ENCODE assay signal across 12 cellular contexts in the genomic region with DNA sequence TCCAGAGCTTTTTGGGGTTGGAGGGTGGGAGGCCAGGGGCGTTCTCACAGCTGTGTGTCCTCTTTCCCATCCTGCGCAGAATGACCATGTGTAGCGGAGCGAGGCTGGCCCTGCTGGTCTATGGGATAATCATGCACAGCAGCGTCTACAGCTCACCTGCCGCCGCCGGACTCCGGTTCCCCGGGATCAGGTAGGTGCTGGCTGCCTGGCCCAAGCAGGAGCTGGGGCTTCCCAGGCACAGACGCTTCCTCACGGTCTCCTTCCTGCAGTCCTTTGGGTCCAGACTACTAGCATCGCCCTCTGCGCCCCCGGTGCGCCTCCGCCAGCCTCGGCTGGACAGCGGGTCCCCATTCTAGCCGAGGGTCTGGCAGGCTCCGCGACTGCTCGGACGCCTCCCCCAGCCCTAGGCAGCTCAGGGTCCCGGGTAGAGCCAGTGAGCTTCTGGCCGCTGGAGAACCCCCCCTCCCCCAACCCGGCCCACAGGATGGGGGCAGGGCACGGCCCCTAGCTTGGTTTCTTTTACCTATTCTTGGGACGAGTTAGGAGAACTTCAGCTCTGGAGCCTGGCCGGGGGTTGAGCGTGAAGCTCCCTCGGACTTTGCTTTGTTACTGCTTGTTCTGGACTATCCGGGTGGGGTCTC. TPM values are rescaled to one million over a fixed set of nuclear protein-coding genes. Genes with fewer than 3 reads are reported as not detected.
DNase-seq lines count a peak whose midpoint lies in the region; ATAC-seq and TF ChIP-seq lines count a peak whose summit lies in the region.
"Had no signal": no experiment of that assay in that cellular context is flagged by ENCODE, and none has a peak within 500 bp of the region (broad histone marks: within the 10 kb centered on the region; RNA-seq: fewer than 3 reads in every experiment).

No MANE protein-coding gene starts in this region.

- DNase-seq in NCI-H82 (lab: John Stamatoyannopoulos, UW) = peak; percentile 30
- no peak for DNase-seq in NCI-H82 treated with DMSO at 0.1 percent for 48 hours (lab: John Stamatoyannopoulos, UW; ENCODE audit: unreplicated experiment)
- peak; percentile 42 for DNase-seq in GM23338 (ENCODE audit: low spot score)
- no peak for DNase-seq in dorsolateral prefrontal cortex
- peak; percentile 44 for DNase-seq in nephron progenitor cell
- DNase-seq in NK-92 (lab: John Stamatoyannopoulos, UW; ENCODE audit: unreplicated experiment) = no peak
- DNase-seq in DMS153 treated with DMSO at 0.1 percent for 48 hours (lab: John Stamatoyannopoulos, UW; ENCODE audit: unreplicated experiment) = no peak
- DNase-seq: activated CD4-positive, alpha-beta T cell treated with anti-CD3 and anti-CD28 coated beads for 1 hour; HFFc6; NCI-H1105; stimulated activated CD4-positive, alpha-beta T cell treated with anti-CD3 and anti-CD28 coated beads, Interleukin-2, amount 100 ng/mL, for 24 hours had no signal

- H2AFZ ChIP-seq in GM23338 = peak overlapping the region; percentile 96

- peaks cover 23% of the 10 kb centered on the region for H3K4me1 Mint-ChIP-seq in GM23338
- H3K4me1 Mint-ChIP-seq in nephron progenitor cell = peaks cover 34% of the 10 kb centered on the region

- peaks cover 90% of the 10 kb centered on the region for H3K27me3 Mint-ChIP-seq in GM23338 (ENCODE audit: insufficient read depth, low read depth, poor library complexity)
- H3K27me3 Mint-ChIP-seq in nephron progenitor cell (ENCODE audit: low read depth, poor library complexity) = peaks cover 99% of the 10 kb centered on the region

- H3K4me2 ChIP-seq in GM23338 = peak overlapping the region; percentile 97

- H3F3A ChIP-seq in GM23338 (replicated peaks; ENCODE audit: low read depth) = 0 out of 2 replicates have a peak, but pooled peaks cover 12% of the 10 kb centered on the region

- ATAC-seq in GM23338 (peak; percentile 8), GM19328 (IDR thresholded peaks at IDR 0.05; ENCODE audit: unreplicated experiment) (no peak)

- peaks cover 23% of the 10 kb centered on the region for H3K4me1 ChIP-seq in GM23338 (ENCODE audit: insufficient read depth)

- TF ChIP-seq CTCF in GM23338 (conservative IDR thresholded peaks at IDR 0.05; ENCODE audit: low read depth in 2 of 2) (no peak), dorsolateral prefrontal cortex (IDR thresholded peaks at IDR 0.05 in 54 of 56, conservative IDR thresholded peaks at IDR 0.05 in 2 of 56; ENCODE audit: low read depth in 1 of 56, partially characterized antibody in 56 of 56) (no peak), nephron progenitor cell (IDR thresholded peaks at IDR 0.05) (no peak)

- no peak overlapping the region for H3K27ac ChIP-seq in GM23338 (ENCODE audit: low read depth)
- H3K27ac ChIP-seq in dorsolateral prefrontal cortex = peak overlapping the region in 17 of 59 donors; percentile 6 to 64 (median 29)

- no peaks in the 10 kb centered on the region for H3K9me2 ChIP-seq in GM23338 (ENCODE audit: insufficient read depth)

- H4K20me1 ChIP-seq in GM23338 (replicated peaks; ENCODE audit: insufficient read depth) = peaks cover 13% of the 10 kb centered on the region

- peak overlapping the region; percentile 68 for H3K4me3 Mint-ChIP-seq in GM23338
- H3K4me3 Mint-ChIP-seq in nephron progenitor cell = peak overlapping the region; percentile 68

- peaks cover 3% of the 10 kb centered on the region; the same call in 2 of the 3 replicates for H3K9me3 Mint-ChIP-seq in GM23338
- peaks cover 7% of the 10 kb centered on the region for H3K9me3 Mint-ChIP-seq in nephron progenitor cell
- H3K9me3 Mint-ChIP-seq: HFFc6 had no signal

- intact Hi-C loops in dorsolateral prefrontal cortex (cut with DNase I) = no loop called here

- no peaks in the 10 kb centered on the region for H3K79me2 ChIP-seq in GM23338 (replicated peaks; ENCODE audit: insufficient read depth)

- peaks cover 99% of the 10 kb centered on the region for H3K27me3 ChIP-seq in GM23338 (ENCODE audit: insufficient read depth)
- H3K27me3 ChIP-seq in dorsolateral prefrontal cortex = peaks cover 17 to 100% (median 80%) of the 10 kb centered on the region in 45 donors

- no peaks in the 10 kb centered on the region for H3K36me3 ChIP-seq in GM23338 (ENCODE audit: insufficient read depth)

- H3K4me3 ChIP-seq in GM23338 (peak overlapping the region; percentile 76), dorsolateral prefrontal cortex (peak overlapping the region in 50 of 59 donors; percentile 3 to 73 (median 56))

- no peak overlapping the region for H3K27ac Mint-ChIP-seq in GM23338
- H3K27ac Mint-ChIP-seq in nephron progenitor cell = no peak overlapping the region
- H3K27ac Mint-ChIP-seq: HFFc6 had no signal

- H3K36me3 Mint-ChIP-seq in GM23338 (ENCODE audit: low read depth) (no peaks in the 10 kb centered on the region; the same call in 2 of the 3 replicates), nephron progenitor cell (ENCODE audit: low read depth) (no peaks in the 10 kb centered on the region)

TF ChIP-seq in GM23338, 12 proteins besides CTCF, POLR2A, EP300 and RAD21 (continues in another document):
- TF ChIP-seq STAT1 (IDR thresholded peaks at IDR 0.05; ENCODE audit: unreplicated experiment) = no peak
- no peak for TF ChIP-seq POLR2AphosphoS5 (IDR thresholded peaks at IDR 0.05; ENCODE audit: low read depth)
- TF ChIP-seq CREB1 (CRISPR knock-in tag; IDR thresholded peaks at IDR 0.05; ENCODE audit: low read depth) = no peak
- no peak for TF ChIP-seq EZH2phosphoT487 (IDR thresholded peaks at IDR 0.05; ENCODE audit: unreplicated experiment)
- TF ChIP-seq, protein P1, sequence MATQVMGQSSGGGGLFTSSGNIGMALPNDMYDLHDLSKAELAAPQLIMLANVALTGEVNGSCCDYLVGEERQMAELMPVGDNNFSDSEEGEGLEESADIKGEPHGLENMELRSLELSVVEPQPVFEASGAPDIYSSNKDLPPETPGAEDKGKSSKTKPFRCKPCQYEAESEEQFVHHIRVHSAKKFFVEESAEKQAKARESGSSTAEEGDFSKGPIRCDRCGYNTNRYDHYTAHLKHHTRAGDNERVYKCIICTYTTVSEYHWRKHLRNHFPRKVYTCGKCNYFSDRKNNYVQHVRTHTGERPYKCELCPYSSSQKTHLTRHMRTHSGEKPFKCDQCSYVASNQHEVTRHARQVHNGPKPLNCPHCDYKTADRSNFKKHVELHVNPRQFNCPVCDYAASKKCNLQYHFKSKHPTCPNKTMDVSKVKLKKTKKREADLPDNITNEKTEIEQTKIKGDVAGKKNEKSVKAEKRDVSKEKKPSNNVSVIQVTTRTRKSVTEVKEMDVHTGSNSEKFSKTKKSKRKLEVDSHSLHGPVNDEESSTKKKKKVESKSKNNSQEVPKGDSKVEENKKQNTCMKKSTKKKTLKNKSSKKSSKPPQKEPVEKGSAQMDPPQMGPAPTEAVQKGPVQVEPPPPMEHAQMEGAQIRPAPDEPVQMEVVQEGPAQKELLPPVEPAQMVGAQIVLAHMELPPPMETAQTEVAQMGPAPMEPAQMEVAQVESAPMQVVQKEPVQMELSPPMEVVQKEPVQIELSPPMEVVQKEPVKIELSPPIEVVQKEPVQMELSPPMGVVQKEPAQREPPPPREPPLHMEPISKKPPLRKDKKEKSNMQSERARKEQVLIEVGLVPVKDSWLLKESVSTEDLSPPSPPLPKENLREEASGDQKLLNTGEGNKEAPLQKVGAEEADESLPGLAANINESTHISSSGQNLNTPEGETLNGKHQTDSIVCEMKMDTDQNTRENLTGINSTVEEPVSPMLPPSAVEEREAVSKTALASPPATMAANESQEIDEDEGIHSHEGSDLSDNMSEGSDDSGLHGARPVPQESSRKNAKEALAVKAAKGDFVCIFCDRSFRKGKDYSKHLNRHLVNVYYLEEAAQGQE (IDR thresholded peaks at IDR 0.05; ENCODE audit: unreplicated experiment) = no peak
- TF ChIP-seq NANOG (IDR thresholded peaks at IDR 0.05; ENCODE audit: borderline replicate concordance) = no peak
- TF ChIP-seq ZNF114 (CRISPR knock-in tag; IDR thresholded peaks at IDR 0.05) = no peak
- no peak for TF ChIP-seq ZNF331 (CRISPR knock-in tag; IDR thresholded peaks at IDR 0.05; ENCODE audit: low read depth)

RNA-seq across cellular contexts. Expression of a gene that starts 0.8 kb away (rescaled TPM):
- total RNA-seq in GM23338 (2014; rRNA removed; shearing (Covaris generic)) = not detected in 2 replicates
- polyA plus RNA-seq in GM23338 (2016; fragmentation: Nextera tagmentation; extraction: Ambion mirVana) = 0.09 TPM in 1 of 2 replicates, not detected in the other
- 10 to 100 TPM in 73 of 120 experiments, 1 to 10 TPM in 47; 1.2 to 50.1 (median 11.6) TPM for total RNA-seq in dorsolateral prefrontal cortex
- total RNA-seq: HFFc6 had no signal

Comparison
In these comparisons a context has a peak if more than half of its experiments do, and no peak if none do; other contexts are left out.
1. DNase-seq: peak in NCI-H82 (single experiment), GM23338 (single experiment) and nephron progenitor cell (single experiment); none in NCI-H82 treated with DMSO at 0.1 percent for 48 hours (single experiment), dorsolateral prefrontal cortex (0 of 10), NK-92 (single experiment) and DMS153 treated with DMSO at 0.1 percent for 48 hours (single experiment).